27 cellular contexts compared by ENCODE assay signal in genomic region chr1:244212792-244213475, GRCh38.
A peak's percentile ranks its signal among the peaks of the same experiment; 100 is the strongest.
DNase-seq lines count a peak whose midpoint lies in the region; ATAC-seq and TF ChIP-seq lines count a peak whose summit lies in the region.
"Had no signal": no experiment of that assay in that cellular context is flagged by ENCODE, and none has a peak within 500 bp of the region (broad histone marks: within the 10 kb centered on the region; RNA-seq: fewer than 3 reads in every experiment).

No MANE protein-coding gene starts in this region.

- H3K27ac ChIP-seq in SJSA1, result peak overlapping the region; percentile 71
- H3K27ac ChIP-seq: BLaER1 treated with 17β-estradiol and CSF1 and Interleukin-3, amounts not matched to agents 10 nM and 100 nM; thoracic aorta had no signal

- H3K36me3 ChIP-seq in SJSA1, result no peaks in the 10 kb centered on the region
- H3K36me3 ChIP-seq: BLaER1 treated with 17β-estradiol and CSF1 and Interleukin-3, amounts not matched to agents 10 nM and 100 nM; gastroesophageal sphincter; thoracic aorta had no signal

- H3K27me3 ChIP-seq in SJSA1 (replicated peaks), result no peaks in the 10 kb centered on the region
- H3K27me3 ChIP-seq: BLaER1 treated with 17β-estradiol and CSF1 and Interleukin-3, amounts not matched to agents 10 nM and 100 nM; gastroesophageal sphincter had no signal

- peaks cover 3% of the 10 kb centered on the region for H3K27me3 Mint-ChIP-seq in HFFc6 (ENCODE audit: insufficient read depth)
- H3K27me3 Mint-ChIP-seq: activated naive CD4-positive, alpha-beta T cell treated with anti-CD3 and anti-CD28 coated beads, Interleukin-2, amount 10 ng/mL, durations not matched to agents 7 days and 5 days had no signal

- TF ChIP-seq CTCF in HFFc6 (IDR thresholded peaks at IDR 0.05), result no peak

- H3K36me3 Mint-ChIP-seq in HFFc6 (ENCODE audit: low read depth), result peaks cover 5% of the 10 kb centered on the region; the same call in 1 of the 2 replicates
- H3K36me3 Mint-ChIP-seq: activated naive CD4-positive, alpha-beta T cell treated with anti-CD3 and anti-CD28 coated beads, Interleukin-2, amount 10 ng/mL, durations not matched to agents 7 days and 5 days; T-cell had no signal

- ATAC-seq in HG03175 (IDR thresholded peaks at IDR 0.05; ENCODE audit: unreplicated experiment) (no peak), GM21367 (IDR thresholded peaks at IDR 0.05; ENCODE audit: unreplicated experiment) (no peak)
- ATAC-seq: activated CD4-positive, CD25-positive, alpha-beta regulatory T cell treated with anti-CD3 and anti-CD28 coated beads, Interleukin-2, amount 50 U/mL, for 24 hours; gastroesophageal sphincter; HCT116; K562; stimulated activated naive B cell treated with anti-CD40 and anti-IgM and Interleukin-4, amounts not matched to agents 10 μg/mL and 1 μg/mL and 100 μg/mL, for 72 hours; T-cell had no signal

- no peak for DNase-seq in HFFc6
- no peak for DNase-seq in SJSA1 (ENCODE audit: low read depth in 1 of 2, low spot score in 2 of 2)
- peak; percentile 81 for DNase-seq in globus pallidus (ENCODE audit: low spot score)
- DNase-seq in nucleus accumbens (lab: John Stamatoyannopoulos, UW), result peak in 39 of 56 donors; percentile 8 to 82 (median 38)
- DNase-seq in activated CD8-positive, alpha-beta memory T cell treated with anti-CD3 and anti-CD28 coated beads, Interleukin-2, amount 50 U/mL, for 48 hours, result no peak
- DNase-seq in stimulated activated CD8-positive, alpha-beta memory T cell treated with anti-CD3 and anti-CD28 coated beads, Interleukin-4, amount 100 ng/mL, for 48 hours, result no peak
- DNase-seq: ACHN; activated naive CD4-positive, alpha-beta T cell treated with anti-CD3 and anti-CD28 coated beads, Interleukin-2, amount 10 ng/mL, durations not matched to agents 7 days and 5 days; activated T-cell treated with anti-CD3 and anti-CD28 coated beads, Interleukin-2, amount 50 U/mL, for 72 hours; Calu3; MM.1S; NCI-H146; NCI-H2171 treated with DMSO at 0.1 percent for 48 hours; NCI-H526 treated with DMSO at 0.1 percent for 48 hours; nephron progenitor cell; stimulated activated CD4-positive, alpha-beta T cell treated with anti-CD3 and anti-CD28 coated beads, Interleukin-1b, Interleukin-23, amount 100 ng/mL, for 48 hours; stimulated activated naive B cell treated with anti-CD40 and anti-IgM and Interleukin-4, amounts not matched to agents 10 μg/mL and 1 μg/mL and 100 μg/mL, for 72 hours; T-cell had no signal

- H3K4me1 Mint-ChIP-seq in HFFc6 (ENCODE audit: low read depth), result peaks cover 43% of the 10 kb centered on the region
- H3K4me1 Mint-ChIP-seq: activated naive CD4-positive, alpha-beta T cell treated with anti-CD3 and anti-CD28 coated beads, Interleukin-2, amount 10 ng/mL, durations not matched to agents 7 days and 5 days; central memory CD8-positive, alpha-beta T cell had no signal

- H3K4me3 ChIP-seq in SJSA1, result no peak overlapping the region
- H3K4me3 ChIP-seq: BLaER1 treated with 17β-estradiol and CSF1 and Interleukin-3, amounts not matched to agents 10 nM and 100 nM; gastroesophageal sphincter; K562; thoracic aorta had no signal

- H3K4me1 ChIP-seq in SJSA1 (replicated peaks), result peaks cover 32% of the 10 kb centered on the region

- H3K27ac Mint-ChIP-seq in HFFc6, result 0 out of 2 replicates have a peak overlapping the region, but pooled peaks have one; percentile 93
- H3K27ac Mint-ChIP-seq: activated naive CD4-positive, alpha-beta T cell treated with anti-CD3 and anti-CD28 coated beads, Interleukin-2, amount 10 ng/mL, durations not matched to agents 7 days and 5 days; activated T-cell treated with anti-CD3 and anti-CD28 coated beads, Interleukin-2, amount 50 U/mL, for 72 hours; stimulated activated naive B cell treated with anti-CD40 and anti-IgM and Interleukin-4, amounts not matched to agents 10 μg/mL and 1 μg/mL and 100 μg/mL, for 72 hours; T-cell had no signal

- peaks cover 9% of the 10 kb centered on the region; the same call in 1 of the 2 replicates for H3K9me3 Mint-ChIP-seq in HFFc6
- H3K9me3 Mint-ChIP-seq: activated naive CD4-positive, alpha-beta T cell treated with anti-CD3 and anti-CD28 coated beads, Interleukin-2, amount 10 ng/mL, durations not matched to agents 7 days and 5 days; activated T-cell treated with anti-CD3 and anti-CD28 coated beads, Interleukin-2, amount 50 U/mL, for 72 hours; central memory CD8-positive, alpha-beta T cell; T-cell had no signal

- H3K4me3 Mint-ChIP-seq in HFFc6, result no peak overlapping the region
- H3K4me3 Mint-ChIP-seq: activated naive CD4-positive, alpha-beta T cell treated with anti-CD3 and anti-CD28 coated beads, Interleukin-2, amount 10 ng/mL, durations not matched to agents 7 days and 5 days; activated T-cell treated with anti-CD3 and anti-CD28 coated beads, Interleukin-2, amount 50 U/mL, for 72 hours; central memory CD8-positive, alpha-beta T cell; nephron progenitor cell; stimulated activated naive B cell treated with anti-CD40 and anti-IgM and Interleukin-4, amounts not matched to agents 10 μg/mL and 1 μg/mL and 100 μg/mL, for 72 hours; T-cell had no signal

- no peaks in the 10 kb centered on the region; the same call in 1 of the 2 replicates for H3K9me3 ChIP-seq in SJSA1 (replicated peaks)
- H3K9me3 ChIP-seq: gastroesophageal sphincter, thoracic aorta had no signal

Comparison
In these comparisons a context has a peak if more than half of its experiments do, and no peak if none do; other contexts are left out.
1. DNase-seq: peak in globus pallidus (single experiment) and nucleus accumbens (39 of 56); none in HFFc6 (single experiment), SJSA1 (0 of 2), activated CD8-positive, alpha-beta memory T cell treated with anti-CD3 and anti-CD28 coated beads, Interleukin-2, amount 50 U/mL, for 48 hours (single experiment) and stimulated activated CD8-positive, alpha-beta memory T cell treated with anti-CD3 and anti-CD28 coated beads, Interleukin-4, amount 100 ng/mL, for 48 hours (single experiment).